ENCODE assay signal across 26 cellular contexts in genomic region chrX:112259375-112259774, GRCh38.
A peak's percentile ranks its signal among the peaks of the same experiment; 100 is the strongest.
DNase-seq lines count a peak whose midpoint lies in the region; ATAC-seq, FAIRE-seq and TF ChIP-seq lines count a peak whose summit lies in the region.
"Had no signal": no experiment of that assay in that cellular context is flagged by ENCODE, and none has a peak within 500 bp of the region (broad histone marks: within the 10 kb centered on the region; RNA-seq: fewer than 3 reads in every experiment).

No MANE protein-coding gene starts in this region.

- peaks cover 9% of the 10 kb centered on the region for H3K9me3 Mint-ChIP-seq in osteocyte (ENCODE audit: unreplicated experiment)

- in situ Hi-C loops in GM12878 (cut with MboI), result no loop called here

- H3K4me2 ChIP-seq in GM12878 (ENCODE audit: control insufficient read depth, insufficient read depth), result no peak overlapping the region
- H3K4me2 ChIP-seq: BLaER1 had no signal

- no peak for TF ChIP-seq RAD21 in GM12878 (IDR thresholded peaks at IDR 0.05; ENCODE audit: insufficient read depth, low read depth, low read length)

- FAIRE-seq in GM12878 (lab: Jason Lieb, UNC), result no peak
- FAIRE-seq: A204.1, GM12891, GM18507 had no signal

- POLR2A ChIA-PET in HEK293T (lab: Yijun Ruan, JAX) (no interaction called here), GM12878 (lab: Charles Lee) (interaction anchor here (0.8 kb wide), 1 partner anchor 35 kb away, joined by 3 read pairs; no protein-coding TSS in a partner anchor)

- no peaks in the 10 kb centered on the region for H3K4me1 ChIP-seq in GM12878 (ENCODE audit: control insufficient read depth, insufficient read depth, low read length)
- H3K4me1 ChIP-seq: BE2C, BLaER1 had no signal

- H3K9me3 ChIP-seq in GM12878 (replicated peaks; ENCODE audit: control insufficient read depth, insufficient read depth, low read length), result no peaks in the 10 kb centered on the region
- H3K9me3 ChIP-seq: BE2C, BLaER1 had no signal

- no peak overlapping the region for H3K9ac ChIP-seq in GM12878 (ENCODE audit: control insufficient read depth, insufficient read depth, low read length)
- H3K9ac ChIP-seq: BLaER1 had no signal

- 2% methylated on average over 3 of the region's 3 CpGs for WGBS in GM12878 (ENCODE audit: insufficient coverage, insufficient replicate concordance, low lambda C conversion rate, missing lambda C conversion rate)

- H3K36me3 Mint-ChIP-seq in osteocyte (ENCODE audit: unreplicated experiment), result no peaks in the 10 kb centered on the region
- H3K36me3 Mint-ChIP-seq: CD14-positive monocyte; CD4-positive, alpha-beta memory T cell; CD4-positive, CD25-positive, alpha-beta regulatory T cell; CD8-positive, alpha-beta memory T cell had no signal

- H3K27ac ChIP-seq in GM12878 (ENCODE audit: control insufficient read depth, insufficient read depth), result no peak overlapping the region
- H3K27ac ChIP-seq: BLaER1 had no signal

- DNase-seq in HEK293T (ENCODE audit: extremely low spot score) (no peak), OCI-M1 (lab: John Stamatoyannopoulos, UW) (peak; percentile 42), GM12878 (ENCODE audit: low read depth, low spot score) (no peak), NCI-H2196 (lab: John Stamatoyannopoulos, UW; ENCODE audit: unreplicated experiment) (no peak), NCI-H82 (lab: John Stamatoyannopoulos, UW) (no peak), osteocyte (ENCODE audit: extremely low spot score, unreplicated experiment) (no peak)
- DNase-seq: 8988T; ACHN; BE2C; C1 segment of cervical spinal cord; CD4-positive, alpha-beta memory T cell; CD4-positive, CD25-positive, alpha-beta regulatory T cell; CD8-positive, alpha-beta memory T cell; COR-L47; DMS 273 treated with DMSO at 0.1 percent for 48 hours; DMS153; DMS53; DMS79; DND-41; EL; GDM1 had no signal

- H3K4me3 ChIP-seq in GM12878, result no peak overlapping the region
- H3K4me3 ChIP-seq: BLaER1 had no signal

- CTCF ChIA-PET in HEK293T (lab: Yijun Ruan, JAX), result no interaction called here
- CTCF ChIA-PET in GM12878 (lab: Yijun Ruan, JAX), result no interaction called here

- intact Hi-C loops in GM12878 (cut with micrococcal nuclease; ENCODE audit: unreplicated experiment), result no loop called here

- no peak for TF ChIP-seq EP300 in GM12878 (IDR thresholded peaks at IDR 0.05; ENCODE audit: borderline replicate concordance in 1 of 2, control insufficient read depth in 1 of 2, low read depth in 2 of 2, low read length in 2 of 2)

- SMC1A ChIA-PET in GM12878 (lab: Charles Lee; ENCODE audit: uncharacterized antibody, unreplicated experiment), result no interaction called here

- H3K4me1 Mint-ChIP-seq in osteocyte (ENCODE audit: unreplicated experiment), result no peaks in the 10 kb centered on the region
- H3K4me1 Mint-ChIP-seq: CD14-positive monocyte; CD4-positive, alpha-beta memory T cell; CD4-positive, CD25-positive, alpha-beta regulatory T cell; CD8-positive, alpha-beta memory T cell had no signal

- H3K27me3 Mint-ChIP-seq in osteocyte (ENCODE audit: unreplicated experiment), result no peaks in the 10 kb centered on the region
- H3K27me3 Mint-ChIP-seq: CD4-positive, alpha-beta memory T cell; CD4-positive, CD25-positive, alpha-beta regulatory T cell had no signal

- TF ChIP-seq CTCF in GM12878 (IDR thresholded peaks at IDR 0.05 in 2 of 3, conservative IDR thresholded peaks at IDR 0.05 in 1 of 3; ENCODE audit: control insufficient read depth in 2 of 3, extremely low read depth in 1 of 3, insufficient read depth in 1 of 3, low read depth in 3 of 3, low read length in 3 of 3) (no peak), osteocyte (IDR thresholded peaks at IDR 0.05) (no peak)

- no peaks in the 10 kb centered on the region for H3K27me3 ChIP-seq in GM12878 (replicated peaks in 1 of 2; ENCODE audit: control insufficient read depth in 2 of 2, insufficient read depth in 2 of 2, low read length in 1 of 2)
- H3K27me3 ChIP-seq: BE2C had no signal

- RAD21 ChIA-PET in GM12878 (lab: Charles Lee; ENCODE audit: unreplicated experiment), result no interaction called here

- H3K79me2 ChIP-seq in GM12878 (ENCODE audit: control insufficient read depth, insufficient read depth, low read length), result no peaks in the 10 kb centered on the region

- no peak overlapping the region for H2AFZ ChIP-seq in GM12878 (ENCODE audit: control insufficient read depth, low read depth, low read length)

- no peaks in the 10 kb centered on the region for H3K36me3 ChIP-seq in GM12878 (ENCODE audit: control insufficient read depth in 2 of 2, insufficient read depth in 2 of 2, low read length in 1 of 2)
- H3K36me3 ChIP-seq: BE2C, BLaER1 had no signal

- no peak overlapping the region for H3K27ac Mint-ChIP-seq in osteocyte (ENCODE audit: unreplicated experiment)
- H3K27ac Mint-ChIP-seq: CD14-positive monocyte; CD4-positive, CD25-positive, alpha-beta regulatory T cell; CD8-positive, alpha-beta memory T cell had no signal

- no peaks in the 10 kb centered on the region for H4K20me1 ChIP-seq in GM12878 (ENCODE audit: control insufficient read depth, insufficient read depth)
- H4K20me1 ChIP-seq: BLaER1 had no signal

- no peak for TF ChIP-seq POLR2A in GM12878 (IDR thresholded peaks at IDR 0.05; ENCODE audit: low read depth, low read length)

- no peak overlapping the region for H3K4me3 Mint-ChIP-seq in osteocyte (ENCODE audit: unreplicated experiment)
- H3K4me3 Mint-ChIP-seq: CD14-positive monocyte; CD4-positive, alpha-beta memory T cell; CD4-positive, CD25-positive, alpha-beta regulatory T cell; CD8-positive, alpha-beta memory T cell had no signal

- no TSS peak for BruUV-seq in GM12878 (replicated peaks; lab: Mats Ljungman, UMichigan)

- ATAC-seq in GM12878, result no peak

TF ChIP-seq in HEK293T, 16 proteins besides CTCF, POLR2A, EP300 and RAD21:
- no peak for TF ChIP-seq FOXA1 (IDR thresholded peaks at IDR 0.05)
- TF ChIP-seq BHLHE40 (IDR thresholded peaks at IDR 0.05; ENCODE audit: borderline replicate concordance), result no peak
- TF ChIP-seq ELF4 (IDR thresholded peaks at IDR 0.05), result peak; percentile 93
- no peak for TF ChIP-seq PKNOX1 (IDR thresholded peaks at IDR 0.05)
- no peak for TF ChIP-seq L3MBTL2 (conservative IDR thresholded peaks at IDR 0.05)
- no peak for TF ChIP-seq FOXM1 (IDR thresholded peaks at IDR 0.05; ENCODE audit: borderline replicate concordance)
- TF ChIP-seq HDGF (IDR thresholded peaks at IDR 0.05; ENCODE audit: borderline replicate concordance), result no peak
TF ChIP-seq in HEK293T: peak in this region for 1.

TF ChIP-seq in GM12878, 131 proteins besides CTCF, POLR2A, EP300 and RAD21:
- TF ChIP-seq, protein P1, sequence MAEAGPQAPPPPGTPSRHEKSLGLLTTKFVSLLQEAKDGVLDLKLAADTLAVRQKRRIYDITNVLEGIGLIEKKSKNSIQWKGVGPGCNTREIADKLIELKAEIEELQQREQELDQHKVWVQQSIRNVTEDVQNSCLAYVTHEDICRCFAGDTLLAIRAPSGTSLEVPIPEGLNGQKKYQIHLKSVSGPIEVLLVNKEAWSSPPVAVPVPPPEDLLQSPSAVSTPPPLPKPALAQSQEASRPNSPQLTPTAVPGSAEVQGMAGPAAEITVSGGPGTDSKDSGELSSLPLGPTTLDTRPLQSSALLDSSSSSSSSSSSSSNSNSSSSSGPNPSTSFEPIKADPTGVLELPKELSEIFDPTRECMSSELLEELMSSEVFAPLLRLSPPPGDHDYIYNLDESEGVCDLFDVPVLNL (IDR thresholded peaks at IDR 0.05; ENCODE audit: low read depth, low read length), result no peak
- peak; percentile 60; the same call in 1 of the 2 replicates for TF ChIP-seq ZBTB40 (IDR thresholded peaks at IDR 0.05; ENCODE audit: borderline replicate concordance)
